ENCODE assay signal across 1 cellular context in genomic region chr5:111550282-111551020, GRCh38.
TF ChIP-seq lines count a peak whose summit lies in the region.

No MANE protein-coding gene starts in this region.

TF ChIP-seq in HepG2, 621 proteins besides CTCF, POLR2A, EP300 and RAD21 (continued from another document):
- no peak for TF ChIP-seq ZBTB43 (CRISPR knock-in tag; conservative IDR thresholded peaks at IDR 0.05)
- TF ChIP-seq ZNF800 (CRISPR knock-in tag; IDR thresholded peaks at IDR 0.05), result no peak
- peak; percentile 91 for TF ChIP-seq SMC3 (IDR thresholded peaks at IDR 0.05; ENCODE audit: low read length)
- TF ChIP-seq GZF1 (CRISPR knock-in tag; IDR thresholded peaks at IDR 0.05), result no peak
- TF ChIP-seq ZNF691 (CRISPR knock-in tag; IDR thresholded peaks at IDR 0.05; ENCODE audit: borderline replicate concordance, low read depth), result no peak
- no peak for TF ChIP-seq ATF2 (CRISPR knock-in tag; IDR thresholded peaks at IDR 0.05)
- TF ChIP-seq ZNF225 (CRISPR knock-in tag; IDR thresholded peaks at IDR 0.05), result no peak
- no peak for TF ChIP-seq ZFP37 (CRISPR knock-in tag; IDR thresholded peaks at IDR 0.05; ENCODE audit: borderline replicate concordance)
- peak; percentile 83 for TF ChIP-seq STAG1 (CRISPR knock-in tag; IDR thresholded peaks at IDR 0.05)
- no peak for TF ChIP-seq HBP1 (CRISPR knock-in tag; IDR thresholded peaks at IDR 0.05; ENCODE audit: low read depth)
- no peak for TF ChIP-seq GLI4 (CRISPR knock-in tag; IDR thresholded peaks at IDR 0.05; ENCODE audit: borderline replicate concordance)
